Comparison of ENCODE assay signal across 17 cellular contexts in genomic region chrX:70398899-70399298, GRCh38. TPM values are rescaled to one million over a fixed set of nuclear protein-coding genes. Genes with fewer than 3 reads are reported as not detected.
DNase-seq lines count a peak whose midpoint lies in the region; ATAC-seq and TF ChIP-seq lines count a peak whose summit lies in the region.
"Had no signal": no experiment of that assay in that cellular context is flagged by ENCODE, and none has a peak within 500 bp of the region (broad histone marks: within the 10 kb centered on the region; RNA-seq: fewer than 3 reads in every experiment).

No MANE protein-coding gene starts in this region.

- DNase-seq in CD4-positive, alpha-beta memory T cell: peak; percentile 45 to 59 (median 50)
- DNase-seq in MV-4-11 (lab: John Stamatoyannopoulos, UW) (peak; percentile 72), brain microvascular endothelial cell (peak; percentile 3), memory B cell (ENCODE audit: low spot score in 2 of 2) (no peak), foreskin melanocyte (no peak), NCI-H345 (lab: John Stamatoyannopoulos, UW) (no peak), DMS153 treated with DMSO at 0.1 percent for 48 hours (lab: John Stamatoyannopoulos, UW; ENCODE audit: unreplicated experiment) (no peak)
- DNase-seq: activated B cell treated with CpG ODN at 0.5 μM for 24 hours; activated naive CD4-positive, alpha-beta T cell treated with anti-CD3 and anti-CD28 coated beads, Interleukin-2, amount 50 U/mL, for 16 hours; DMS 273 treated with DMSO at 0.1 percent for 48 hours; H9; Peyer's patch; stimulated activated naive B cell treated with anti-CD40 and anti-IgM and Interleukin-4, amounts not matched to agents 10 μg/mL and 1 μg/mL and 100 μg/mL, for 72 hours had no signal

- intact Hi-C loops in CD4-positive, alpha-beta memory T cell (cut with micrococcal nuclease): loop anchor here (2.0 kb wide), 1 partner anchor 36 kb away; no protein-coding TSS in a partner anchor

- H3K4me3 ChIP-seq in CD4-positive, alpha-beta memory T cell (ENCODE audit: low read length in 2 of 2): no peak overlapping the region
- no peak overlapping the region for H3K4me3 ChIP-seq in brain microvascular endothelial cell (ENCODE audit: low read depth, low read length)
- H3K4me3 ChIP-seq: Peyer's patch had no signal

- CTCF ChIA-PET in CD4-positive, alpha-beta memory T cell (lab: Charles Lee; ENCODE audit: partially characterized antibody): interaction anchor here (1.0 kb wide), 1 partner anchor 34 kb away, joined by 4 read pairs; no protein-coding TSS in a partner anchor

- peaks cover 7% of the 10 kb centered on the region for H3K4me1 ChIP-seq in CD4-positive, alpha-beta memory T cell (ENCODE audit: insufficient read depth, low read length)
- H3K4me1 ChIP-seq: Peyer's patch had no signal

- peaks cover 0 to 10% (median 5%) of the 10 kb centered on the region in 4 donors for H3K4me1 Mint-ChIP-seq in CD4-positive, alpha-beta memory T cell
- no peaks in the 10 kb centered on the region for H3K4me1 Mint-ChIP-seq in memory B cell
- H3K4me1 Mint-ChIP-seq: H9; nephron; stimulated activated naive B cell treated with anti-CD40 and anti-IgM and Interleukin-4, amounts not matched to agents 10 μg/mL and 1 μg/mL and 100 μg/mL, for 72 hours had no signal

- peak overlapping the region in 6 of 8 donors; percentile 26 to 65 (median 53) for H3K4me3 Mint-ChIP-seq in CD4-positive, alpha-beta memory T cell
- H3K4me3 Mint-ChIP-seq in memory B cell: no peak overlapping the region
- H3K4me3 Mint-ChIP-seq: activated B cell treated with CpG ODN at 0.5 μM for 24 hours; H9; nephron; stimulated activated naive B cell treated with anti-CD40 and anti-IgM and Interleukin-4, amounts not matched to agents 10 μg/mL and 1 μg/mL and 100 μg/mL, for 72 hours had no signal

- H3K27ac Mint-ChIP-seq in CD4-positive, alpha-beta memory T cell: peak overlapping the region; percentile 81 to 97 (median 95)
- H3K27ac Mint-ChIP-seq in memory B cell: no peak overlapping the region
- H3K27ac Mint-ChIP-seq: activated B cell treated with CpG ODN at 0.5 μM for 24 hours; H9; nephron; stimulated activated naive B cell treated with anti-CD40 and anti-IgM and Interleukin-4, amounts not matched to agents 10 μg/mL and 1 μg/mL and 100 μg/mL, for 72 hours had no signal

- no peaks in the 10 kb centered on the region for H3K9me3 ChIP-seq in CD4-positive, alpha-beta memory T cell (ENCODE audit: control insufficient read depth in 1 of 2, low read length in 2 of 2)
- H3K9me3 ChIP-seq: Peyer's patch had no signal

- in situ Hi-C loops in brain microvascular endothelial cell (cut with HindIII; ENCODE audit: low pct_ligation_motif_present, low sequenced_read_pairs): no loop called here

- POLR2A ChIA-PET in CD4-positive, alpha-beta memory T cell (lab: Charles Lee; ENCODE audit: partially characterized antibody): interaction anchor here (1.1 to 1.5 kb wide), 4 partner anchors 13 to 1570 kb away, joined by 3 to 7 read pairs (median 4); partner anchors contain the start of gene EFNB1

- H3K36me3 ChIP-seq in CD4-positive, alpha-beta memory T cell (ENCODE audit: insufficient read depth, low read length): no peaks in the 10 kb centered on the region
- H3K36me3 ChIP-seq in brain microvascular endothelial cell (replicated peaks): no peaks in the 10 kb centered on the region
- H3K36me3 ChIP-seq: Peyer's patch had no signal

- TF ChIP-seq CTCF in brain microvascular endothelial cell (IDR thresholded peaks at IDR 0.05; ENCODE audit: low read depth, low read length, missing control alignments): no peak

- no peak overlapping the region for H3K27ac ChIP-seq in CD4-positive, alpha-beta memory T cell (ENCODE audit: low read depth, low read length)
- H3K27ac ChIP-seq in brain microvascular endothelial cell: no peak overlapping the region
- H3K27ac ChIP-seq: epithelial cell of prostate, KMS-11, Peyer's patch had no signal

- no peaks in the 10 kb centered on the region for H3K27me3 Mint-ChIP-seq in CD4-positive, alpha-beta memory T cell
- no peaks in the 10 kb centered on the region for H3K27me3 Mint-ChIP-seq in memory B cell
- H3K27me3 Mint-ChIP-seq: activated B cell treated with CpG ODN at 0.5 μM for 24 hours; stimulated activated naive B cell treated with anti-CD40 and anti-IgM and Interleukin-4, amounts not matched to agents 10 μg/mL and 1 μg/mL and 100 μg/mL, for 72 hours had no signal

- H3K9me3 Mint-ChIP-seq in CD4-positive, alpha-beta memory T cell: no peaks in the 10 kb centered on the region
- no peaks in the 10 kb centered on the region for H3K9me3 Mint-ChIP-seq in memory B cell
- H3K9me3 Mint-ChIP-seq: activated B cell treated with CpG ODN at 0.5 μM for 24 hours; stimulated activated naive B cell treated with anti-CD40 and anti-IgM and Interleukin-4, amounts not matched to agents 10 μg/mL and 1 μg/mL and 100 μg/mL, for 72 hours had no signal

- no peaks in the 10 kb centered on the region for H3K27me3 ChIP-seq in CD4-positive, alpha-beta memory T cell (ENCODE audit: insufficient read depth, low read length)
- no peaks in the 10 kb centered on the region for H3K27me3 ChIP-seq in brain microvascular endothelial cell (replicated peaks)
- H3K27me3 ChIP-seq: Peyer's patch had no signal

- no peaks in the 10 kb centered on the region for H3K36me3 Mint-ChIP-seq in CD4-positive, alpha-beta memory T cell
- no peaks in the 10 kb centered on the region for H3K36me3 Mint-ChIP-seq in memory B cell
- H3K36me3 Mint-ChIP-seq: stimulated activated naive B cell treated with anti-CD40 and anti-IgM and Interleukin-4, amounts not matched to agents 10 μg/mL and 1 μg/mL and 100 μg/mL, for 72 hours had no signal

- ATAC-seq in memory B cell (ENCODE audit: low read depth) (peak; percentile 32), HG02763 (IDR thresholded peaks at IDR 0.05; ENCODE audit: unreplicated experiment) (no peak)
- ATAC-seq: stimulated activated naive B cell treated with anti-CD40 and anti-IgM and Interleukin-4, amounts not matched to agents 10 μg/mL and 1 μg/mL and 100 μg/mL, for 72 hours had no signal

RNA-seq across cellular contexts. Expression of gene GDPD2, which starts 24.2 kb away (rescaled TPM):
- total RNA-seq in CD4-positive, alpha-beta memory T cell: not detected
- polyA plus RNA-seq in CD4-positive, alpha-beta memory T cell: not detected
- total RNA-seq: activated B cell treated with CpG ODN at 0.5 μM for 24 hours had no signal

RNA-seq across cellular contexts. Expression of gene DLG3, which starts 45.7 kb away (rescaled TPM):
- total RNA-seq in CD4-positive, alpha-beta memory T cell: 10 to 100 TPM; 12.4 to 14.2 TPM
- 10 to 100 TPM in 1 of 2 donors, 1 to 10 TPM in 1; 5.3 to 11.6 TPM for polyA plus RNA-seq in CD4-positive, alpha-beta memory T cell

Comparison
In these comparisons a context has a peak if more than half of its experiments do, and no peak if none do; other contexts are left out.
1. DNase-seq: peak in CD4-positive, alpha-beta memory T cell (5 of 5), MV-4-11 (single experiment) and brain microvascular endothelial cell (single experiment); none in memory B cell (0 of 2), foreskin melanocyte (single experiment), NCI-H345 (single experiment) and DMS153 treated with DMSO at 0.1 percent for 48 hours (single experiment).